In genomic region chr12:12786716-12787601, GRCh38 we compare ENCODE assay signal across 1 cellular context.
TF ChIP-seq lines count a peak whose summit lies in the region.

No MANE protein-coding gene starts in this region.

TF ChIP-seq in HepG2, 621 proteins besides CTCF, POLR2A, EP300 and RAD21 (continued from another document and continues in another):
- TF ChIP-seq, protein P1, sequence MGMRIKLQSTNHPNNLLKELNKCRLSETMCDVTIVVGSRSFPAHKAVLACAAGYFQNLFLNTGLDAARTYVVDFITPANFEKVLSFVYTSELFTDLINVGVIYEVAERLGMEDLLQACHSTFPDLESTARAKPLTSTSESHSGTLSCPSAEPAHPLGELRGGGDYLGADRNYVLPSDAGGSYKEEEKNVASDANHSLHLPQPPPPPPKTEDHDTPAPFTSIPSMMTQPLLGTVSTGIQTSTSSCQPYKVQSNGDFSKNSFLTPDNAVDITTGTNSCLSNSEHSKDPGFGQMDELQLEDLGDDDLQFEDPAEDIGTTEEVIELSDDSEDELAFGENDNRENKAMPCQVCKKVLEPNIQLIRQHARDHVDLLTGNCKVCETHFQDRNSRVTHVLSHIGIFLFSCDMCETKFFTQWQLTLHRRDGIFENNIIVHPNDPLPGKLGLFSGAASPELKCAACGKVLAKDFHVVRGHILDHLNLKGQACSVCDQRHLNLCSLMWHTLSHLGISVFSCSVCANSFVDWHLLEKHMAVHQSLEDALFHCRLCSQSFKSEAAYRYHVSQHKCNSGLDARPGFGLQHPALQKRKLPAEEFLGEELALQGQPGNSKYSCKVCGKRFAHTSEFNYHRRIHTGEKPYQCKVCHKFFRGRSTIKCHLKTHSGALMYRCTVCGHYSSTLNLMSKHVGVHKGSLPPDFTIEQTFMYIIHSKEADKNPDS (CRISPR knock-in tag; IDR thresholded peaks at IDR 0.05) = no peak
- TF ChIP-seq, protein P2, sequence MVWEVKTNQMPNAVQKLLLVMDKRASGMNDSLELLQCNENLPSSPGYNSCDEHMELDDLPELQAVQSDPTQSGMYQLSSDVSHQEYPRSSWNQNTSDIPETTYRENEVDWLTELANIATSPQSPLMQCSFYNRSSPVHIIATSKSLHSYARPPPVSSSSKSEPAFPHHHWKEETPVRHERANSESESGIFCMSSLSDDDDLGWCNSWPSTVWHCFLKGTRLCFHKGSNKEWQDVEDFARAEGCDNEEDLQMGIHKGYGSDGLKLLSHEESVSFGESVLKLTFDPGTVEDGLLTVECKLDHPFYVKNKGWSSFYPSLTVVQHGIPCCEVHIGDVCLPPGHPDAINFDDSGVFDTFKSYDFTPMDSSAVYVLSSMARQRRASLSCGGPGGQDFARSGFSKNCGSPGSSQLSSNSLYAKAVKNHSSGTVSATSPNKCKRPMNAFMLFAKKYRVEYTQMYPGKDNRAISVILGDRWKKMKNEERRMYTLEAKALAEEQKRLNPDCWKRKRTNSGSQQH (CRISPR knock-in tag; IDR thresholded peaks at IDR 0.05; ENCODE audit: low read depth) = no peak
- TF ChIP-seq, protein P3, sequence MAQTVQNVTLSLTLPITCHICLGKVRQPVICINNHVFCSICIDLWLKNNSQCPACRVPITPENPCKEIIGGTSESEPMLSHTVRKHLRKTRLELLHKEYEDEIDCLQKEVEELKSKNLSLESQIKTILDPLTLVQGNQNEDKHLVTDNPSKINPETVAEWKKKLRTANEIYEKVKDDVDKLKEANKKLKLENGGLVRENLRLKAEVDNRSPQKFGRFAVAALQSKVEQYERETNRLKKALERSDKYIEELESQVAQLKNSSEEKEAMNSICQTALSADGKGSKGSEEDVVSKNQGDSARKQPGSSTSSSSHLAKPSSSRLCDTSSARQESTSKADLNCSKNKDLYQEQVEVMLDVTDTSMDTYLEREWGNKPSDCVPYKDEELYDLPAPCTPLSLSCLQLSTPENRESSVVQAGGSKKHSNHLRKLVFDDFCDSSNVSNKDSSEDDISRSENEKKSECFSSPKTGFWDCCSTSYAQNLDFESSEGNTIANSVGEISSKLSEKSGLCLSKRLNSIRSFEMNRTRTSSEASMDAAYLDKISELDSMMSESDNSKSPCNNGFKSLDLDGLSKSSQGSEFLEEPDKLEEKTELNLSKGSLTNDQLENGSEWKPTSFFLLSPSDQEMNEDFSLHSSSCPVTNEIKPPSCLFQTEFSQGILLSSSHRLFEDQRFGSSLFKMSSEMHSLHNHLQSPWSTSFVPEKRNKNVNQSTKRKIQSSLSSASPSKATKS (CRISPR knock-in tag; IDR thresholded peaks at IDR 0.05) = no peak
- TF ChIP-seq, protein P4, sequence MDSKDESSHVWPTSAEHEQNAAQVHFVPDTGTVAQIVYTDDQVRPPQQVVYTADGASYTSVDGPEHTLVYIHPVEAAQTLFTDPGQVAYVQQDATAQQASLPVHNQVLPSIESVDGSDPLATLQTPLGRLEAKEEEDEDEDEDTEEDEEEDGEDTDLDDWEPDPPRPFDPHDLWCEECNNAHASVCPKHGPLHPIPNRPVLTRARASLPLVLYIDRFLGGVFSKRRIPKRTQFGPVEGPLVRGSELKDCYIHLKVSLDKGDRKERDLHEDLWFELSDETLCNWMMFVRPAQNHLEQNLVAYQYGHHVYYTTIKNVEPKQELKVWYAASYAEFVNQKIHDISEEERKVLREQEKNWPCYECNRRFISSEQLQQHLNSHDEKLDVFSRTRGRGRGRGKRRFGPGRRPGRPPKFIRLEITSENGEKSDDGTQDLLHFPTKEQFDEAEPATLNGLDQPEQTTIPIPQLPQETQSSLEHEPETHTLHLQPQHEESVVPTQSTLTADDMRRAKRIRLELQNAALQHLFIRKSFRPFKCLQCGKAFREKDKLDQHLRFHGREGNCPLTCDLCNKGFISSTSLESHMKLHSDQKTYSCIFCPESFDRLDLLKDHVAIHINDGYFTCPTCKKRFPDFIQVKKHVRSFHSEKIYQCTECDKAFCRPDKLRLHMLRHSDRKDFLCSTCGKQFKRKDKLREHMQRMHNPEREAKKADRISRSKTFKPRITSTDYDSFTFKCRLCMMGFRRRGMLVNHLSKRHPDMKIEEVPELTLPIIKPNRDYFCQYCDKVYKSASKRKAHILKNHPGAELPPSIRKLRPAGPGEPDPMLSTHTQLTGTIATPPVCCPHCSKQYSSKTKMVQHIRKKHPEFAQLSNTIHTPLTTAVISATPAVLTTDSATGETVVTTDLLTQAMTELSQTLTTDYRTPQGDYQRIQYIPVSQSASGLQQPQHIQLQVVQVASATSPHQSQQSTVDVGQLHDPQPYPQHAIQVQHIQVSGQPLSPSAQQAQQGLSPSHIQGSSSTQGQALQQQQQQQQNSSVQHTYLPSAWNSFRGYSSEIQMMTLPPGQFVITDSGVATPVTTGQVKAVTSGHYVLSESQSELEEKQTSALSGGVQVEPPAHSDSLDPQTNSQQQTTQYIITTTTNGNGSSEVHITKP (CRISPR knock-in tag; IDR thresholded peaks at IDR 0.05; ENCODE audit: low read depth) = no peak
- no peak for TF ChIP-seq ZXDC (CRISPR knock-in tag; IDR thresholded peaks at IDR 0.05)
- no peak for TF ChIP-seq ZMYM3 (CRISPR knock-in tag; IDR thresholded peaks at IDR 0.05)
- TF ChIP-seq, protein P5, sequence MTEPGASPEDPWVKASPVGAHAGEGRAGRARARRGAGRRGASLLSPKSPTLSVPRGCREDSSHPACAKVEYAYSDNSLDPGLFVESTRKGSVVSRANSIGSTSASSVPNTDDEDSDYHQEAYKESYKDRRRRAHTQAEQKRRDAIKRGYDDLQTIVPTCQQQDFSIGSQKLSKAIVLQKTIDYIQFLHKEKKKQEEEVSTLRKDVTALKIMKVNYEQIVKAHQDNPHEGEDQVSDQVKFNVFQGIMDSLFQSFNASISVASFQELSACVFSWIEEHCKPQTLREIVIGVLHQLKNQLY (CRISPR knock-in tag; IDR thresholded peaks at IDR 0.05) = no peak
- TF ChIP-seq ZNF33B (CRISPR knock-in tag; IDR thresholded peaks at IDR 0.05) = no peak
- TF ChIP-seq ZNF33A (CRISPR knock-in tag; IDR thresholded peaks at IDR 0.05; ENCODE audit: borderline replicate concordance) = no peak
- TF ChIP-seq HMGXB3 (CRISPR knock-in tag; IDR thresholded peaks at IDR 0.05; ENCODE audit: borderline replicate concordance) = no peak
- TF ChIP-seq EHMT2 (IDR thresholded peaks at IDR 0.05; ENCODE audit: borderline replicate concordance, low read depth, low read length) = no peak
- TF ChIP-seq ZNF431 (CRISPR knock-in tag; IDR thresholded peaks at IDR 0.05; ENCODE audit: borderline replicate concordance, low read depth) = no peak
- no peak for TF ChIP-seq PCBP2 (optimal IDR thresholded peaks at IDR 0.05; ENCODE audit: low read depth, low read length, poor library complexity, severe bottlenecking)
- peak; percentile 70; the same call in 1 of the 2 replicates for TF ChIP-seq ZMAT3 (CRISPR knock-in tag; conservative IDR thresholded peaks at IDR 0.05)
- TF ChIP-seq IRX3 (CRISPR knock-in tag; IDR thresholded peaks at IDR 0.05; ENCODE audit: borderline replicate concordance, low read depth) = peak; percentile 87; the same call in 1 of the 2 replicates
- no peak for TF ChIP-seq U2AF1 (optimal IDR thresholded peaks at IDR 0.05; ENCODE audit: low read depth, low read length)
- no peak for TF ChIP-seq ZNF468 (CRISPR knock-in tag; IDR thresholded peaks at IDR 0.05)
- no peak for TF ChIP-seq CC2D1A (CRISPR knock-in tag; IDR thresholded peaks at IDR 0.05)
- TF ChIP-seq ZSCAN9 (CRISPR knock-in tag; IDR thresholded peaks at IDR 0.05; ENCODE audit: borderline replicate concordance) = peak; percentile 60; the same call in 1 of the 2 replicates
- peak; percentile 82 for TF ChIP-seq ZSCAN22 (CRISPR knock-in tag; IDR thresholded peaks at IDR 0.05)
- no peak for TF ChIP-seq PHF5A (CRISPR knock-in tag; IDR thresholded peaks at IDR 0.05; ENCODE audit: low read depth, unreplicated experiment)
- TF ChIP-seq BRCA1 (CRISPR knock-in tag; IDR thresholded peaks at IDR 0.05) = 0 out of 2 replicates have a peak, but pooled peaks have one; percentile 62
- TF ChIP-seq ZNF335 (CRISPR knock-in tag; IDR thresholded peaks at IDR 0.05) = 0 out of 2 replicates have a peak, but pooled peaks have one; percentile 30
- no peak for TF ChIP-seq NFYC (CRISPR knock-in tag; IDR thresholded peaks at IDR 0.05)
- 0 out of 2 replicates have a peak, but pooled peaks have one; percentile 54 for TF ChIP-seq CENPT (CRISPR knock-in tag; IDR thresholded peaks at IDR 0.05; ENCODE audit: low read depth)
- TF ChIP-seq MAZ (IDR thresholded peaks at IDR 0.05; ENCODE audit: borderline replicate concordance, low read depth, low read length) = no peak
- peak; percentile 79 for TF ChIP-seq MAZ (CRISPR knock-in tag; IDR thresholded peaks at IDR 0.05; ENCODE audit: low read depth)
- TF ChIP-seq AHR (CRISPR knock-in tag; IDR thresholded peaks at IDR 0.05) = peak; percentile 58; the same call in 1 of the 2 replicates
- TF ChIP-seq ZNF781 (CRISPR knock-in tag; IDR thresholded peaks at IDR 0.05; ENCODE audit: borderline replicate concordance, not compliant biosample characterization) = no peak
- no peak for TF ChIP-seq ZHX2 (IDR thresholded peaks at IDR 0.05; ENCODE audit: low read depth)
- peak; percentile 78; the same call in 1 of the 2 replicates for TF ChIP-seq ZHX2 (CRISPR knock-in tag; IDR thresholded peaks at IDR 0.05; ENCODE audit: borderline replicate concordance)
- TF ChIP-seq SRSF9 (IDR thresholded peaks at IDR 0.05; ENCODE audit: borderline replicate concordance, insufficient read depth, low read depth, low read length, poor library complexity, severe bottlenecking) = no peak
